Comparison of ENCODE assay signal across 30 cellular contexts in the genomic region with DNA sequence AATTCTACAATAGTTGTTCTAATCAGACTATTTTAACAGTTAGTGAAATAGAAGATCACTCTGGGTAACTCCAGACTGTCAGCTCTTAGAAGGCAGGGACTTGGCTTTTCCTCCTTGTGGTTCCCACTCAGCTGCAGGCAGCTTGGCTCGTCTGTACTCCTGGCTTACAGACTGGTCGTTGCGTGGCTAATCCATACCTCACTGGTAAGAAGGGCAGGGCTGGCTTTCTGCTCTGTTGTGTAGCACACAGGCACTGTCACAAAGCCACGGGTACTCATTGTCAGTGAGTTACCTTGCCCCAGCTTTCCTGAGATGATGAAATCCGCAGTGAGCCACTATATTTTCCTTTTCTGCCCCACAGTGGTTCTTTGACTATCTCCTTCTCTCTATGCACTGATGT. TPM values are rescaled to one million over a fixed set of nuclear protein-coding genes. Genes with fewer than 3 reads are reported as not detected.
"Had no signal": no experiment of that assay in that cellular context is flagged by ENCODE, and none has a peak within 500 bp of the region (broad histone marks: within the 10 kb centered on the region; RNA-seq: fewer than 3 reads in every experiment).

No MANE protein-coding gene starts in this region.

- H3K36me3 ChIP-seq: brain microvascular endothelial cell, colonic mucosa, esophagus squamous epithelium, gastroesophageal sphincter had no signal

- H3K4me3 ChIP-seq: colonic mucosa, esophagus squamous epithelium, gastroesophageal sphincter had no signal

- H3K27me3 ChIP-seq: colonic mucosa had no signal

- H3K36me3 Mint-ChIP-seq: activated naive CD8-positive, alpha-beta T cell had no signal

- DNase-seq: activated CD4-positive, alpha-beta memory T cell treated with anti-CD3 and anti-CD28 coated beads, Interleukin-2, amount 10 ng/mL, durations not matched to agents 7 days and 5 days; activated CD4-positive, alpha-beta T cell treated with anti-CD3 and anti-CD28 coated beads for 1 hour; activated CD4-positive, alpha-beta T cell treated with anti-CD3 and anti-CD28 coated beads for 4 hours; activated CD4-positive, alpha-beta T cell treated with anti-CD3 and anti-CD28 coated beads, Interleukin-2, amount 10 ng/mL, durations not matched to agents 7 days and 5 days; activated CD4-positive, alpha-beta T cell treated with anti-CD3 and anti-CD28 coated beads, Interleukin-2, amount 50 U/mL, for 4 hours; activated CD4-positive, CD25-positive, alpha-beta regulatory T cell; activated CD8-positive, alpha-beta memory T cell treated with anti-CD3 and anti-CD28 coated beads, Interleukin-2, amount 50 U/mL, for 48 hours; activated effector memory CD4-positive, alpha-beta T cell treated with Interleukin-2 at 50 U/mL for 16 hours; activated gamma-delta T cell treated with Interleukin-2 at 50 U/mL for 16 hours; activated naive CD4-positive, alpha-beta T cell treated with anti-CD3 and anti-CD28 coated beads, Interleukin-2, amount 50 U/mL, for 16 hours; activated naive CD4-positive, alpha-beta T cell treated with Interleukin-2 at 50 U/mL for 16 hours; activated T-cell treated with anti-CD3 and anti-CD28 coated beads, Interleukin-2, amount 50 U/mL, for 4 hours; amniotic stem cell; anterior cingulate cortex; brain microvascular endothelial cell; colonic mucosa; effector CD8-positive, alpha-beta T cell; esophagus squamous epithelium; foreskin melanocyte; T-helper 1 cell; T-helper 17 cell; T1000 had no signal

- H3K4me1 ChIP-seq: colonic mucosa had no signal

- H3K9me3 Mint-ChIP-seq: activated CD4-positive, alpha-beta memory T cell treated with anti-CD3 and anti-CD28 coated beads, Interleukin-2, amount 10 ng/mL, durations not matched to agents 7 days and 5 days; activated CD4-positive, alpha-beta T cell treated with anti-CD3 and anti-CD28 coated beads, Interleukin-2, amount 10 ng/mL, durations not matched to agents 7 days and 5 days; activated T-cell treated with anti-CD3 and anti-CD28 coated beads, Interleukin-2, amount 50 U/mL, for 4 hours; activated T-helper 17 cell treated with anti-CD3 and anti-CD28 coated beads, Interleukin-2, amount 50 U/mL, for 72 hours; T-helper 2 cell treated with Interferon-gamma antibody and Interleukin-4, amounts not matched to agents 5 μg/mL and 100 μg/mL, for 36 hours had no signal

- H3K27ac Mint-ChIP-seq: activated CD4-positive, alpha-beta memory T cell treated with anti-CD3 and anti-CD28 coated beads, Interleukin-2, amount 10 ng/mL, durations not matched to agents 7 days and 5 days; activated CD4-positive, alpha-beta T cell treated with anti-CD3 and anti-CD28 coated beads, Interleukin-2, amount 10 ng/mL, durations not matched to agents 7 days and 5 days; activated naive CD8-positive, alpha-beta T cell; activated T-helper 17 cell treated with anti-CD3 and anti-CD28 coated beads, Interleukin-2, amount 50 U/mL, for 72 hours; T-helper 17 cell; T-helper 2 cell treated with Interferon-gamma antibody and Interleukin-4, amounts not matched to agents 5 μg/mL and 100 μg/mL, for 36 hours had no signal

- H3K4me3 Mint-ChIP-seq: activated CD4-positive, alpha-beta memory T cell treated with anti-CD3 and anti-CD28 coated beads, Interleukin-2, amount 10 ng/mL, durations not matched to agents 7 days and 5 days; activated CD4-positive, alpha-beta T cell treated with anti-CD3 and anti-CD28 coated beads, Interleukin-2, amount 10 ng/mL, durations not matched to agents 7 days and 5 days; activated naive CD8-positive, alpha-beta T cell; activated T-cell treated with anti-CD3 and anti-CD28 coated beads, Interleukin-2, amount 50 U/mL, for 4 hours; activated T-helper 17 cell treated with anti-CD3 and anti-CD28 coated beads, Interleukin-2, amount 50 U/mL, for 72 hours; T-helper 17 cell; T-helper 2 cell treated with Interferon-gamma antibody and Interleukin-4, amounts not matched to agents 5 μg/mL and 100 μg/mL, for 36 hours had no signal

- H3K9me3 ChIP-seq: colonic mucosa, esophagus squamous epithelium, gastroesophageal sphincter had no signal

- H3K27ac ChIP-seq: brain microvascular endothelial cell, colonic mucosa, epithelial cell of prostate, esophagus squamous epithelium, gastroesophageal sphincter had no signal

RNA-seq across cellular contexts. Expression of a gene that starts 1.8 kb away (rescaled TPM):
- total RNA-seq: activated CD4-positive, alpha-beta memory T cell treated with anti-CD3 and anti-CD28 coated beads, Interleukin-2, amount 10 ng/mL, durations not matched to agents 7 days and 5 days; activated CD4-positive, alpha-beta T cell treated with anti-CD3 and anti-CD28 coated beads, Interleukin-2, amount 10 ng/mL, durations not matched to agents 7 days and 5 days; activated T-helper 17 cell treated with anti-CD3 and anti-CD28 coated beads, Interleukin-2, amount 50 U/mL, for 72 hours; bronchial epithelial cell; endothelial cell of umbilical vein; glomerular endothelial cell; T-helper 17 cell had no signal
